Comparison of ENCODE assay signal across 1 cellular context in the genomic region with DNA sequence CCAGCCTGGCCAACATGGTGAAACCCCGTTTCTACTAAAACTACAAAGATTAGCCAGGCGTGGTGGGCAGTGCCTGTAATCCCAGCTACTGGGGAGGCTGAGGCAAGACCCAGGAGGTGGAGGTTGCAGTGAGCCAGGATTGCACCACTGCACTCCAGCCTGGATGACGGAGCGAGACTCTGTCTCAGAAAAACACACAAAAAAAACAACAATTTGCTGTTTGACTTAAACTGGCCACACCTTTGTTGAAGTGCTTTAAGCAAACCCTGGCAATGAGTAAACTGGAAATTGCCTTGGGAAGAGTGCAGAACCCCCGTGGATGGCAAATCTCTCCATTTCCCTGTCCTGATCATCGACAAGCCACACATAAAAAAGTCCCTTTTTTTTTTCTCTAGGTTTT.
TF ChIP-seq lines count a peak whose summit lies in the region.

No MANE protein-coding gene starts in this region.

TF ChIP-seq in HepG2, 621 proteins besides CTCF, POLR2A, EP300 and RAD21 (continued from another document):
- TF ChIP-seq, protein P1, sequence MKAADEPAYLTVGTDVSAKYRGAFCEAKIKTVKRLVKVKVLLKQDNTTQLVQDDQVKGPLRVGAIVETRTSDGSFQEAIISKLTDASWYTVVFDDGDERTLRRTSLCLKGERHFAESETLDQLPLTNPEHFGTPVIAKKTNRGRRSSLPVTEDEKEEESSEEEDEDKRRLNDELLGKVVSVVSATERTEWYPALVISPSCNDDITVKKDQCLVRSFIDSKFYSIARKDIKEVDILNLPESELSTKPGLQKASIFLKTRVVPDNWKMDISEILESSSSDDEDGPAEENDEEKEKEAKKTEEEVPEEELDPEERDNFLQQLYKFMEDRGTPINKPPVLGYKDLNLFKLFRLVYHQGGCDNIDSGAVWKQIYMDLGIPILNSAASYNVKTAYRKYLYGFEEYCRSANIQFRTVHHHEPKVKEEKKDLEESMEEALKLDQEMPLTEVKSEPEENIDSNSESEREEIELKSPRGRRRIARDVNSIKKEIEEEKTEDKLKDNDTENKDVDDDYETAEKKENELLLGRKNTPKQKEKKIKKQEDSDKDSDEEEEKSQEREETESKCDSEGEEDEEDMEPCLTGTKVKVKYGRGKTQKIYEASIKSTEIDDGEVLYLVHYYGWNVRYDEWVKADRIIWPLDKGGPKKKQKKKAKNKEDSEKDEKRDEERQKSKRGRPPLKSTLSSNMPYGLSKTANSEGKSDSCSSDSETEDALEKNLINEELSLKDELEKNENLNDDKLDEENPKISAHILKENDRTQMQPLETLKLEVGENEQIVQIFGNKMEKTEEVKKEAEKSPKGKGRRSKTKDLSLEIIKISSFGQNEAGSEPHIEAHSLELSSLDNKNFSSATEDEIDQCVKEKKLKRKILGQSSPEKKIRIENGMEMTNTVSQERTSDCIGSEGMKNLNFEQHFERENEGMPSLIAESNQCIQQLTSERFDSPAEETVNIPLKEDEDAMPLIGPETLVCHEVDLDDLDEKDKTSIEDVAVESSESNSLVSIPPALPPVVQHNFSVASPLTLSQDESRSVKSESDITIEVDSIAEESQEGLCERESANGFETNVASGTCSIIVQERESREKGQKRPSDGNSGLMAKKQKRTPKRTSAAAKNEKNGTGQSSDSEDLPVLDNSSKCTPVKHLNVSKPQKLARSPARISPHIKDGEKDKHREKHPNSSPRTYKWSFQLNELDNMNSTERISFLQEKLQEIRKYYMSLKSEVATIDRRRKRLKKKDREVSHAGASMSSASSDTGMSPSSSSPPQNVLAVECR (CRISPR knock-in tag; IDR thresholded peaks at IDR 0.05; ENCODE audit: borderline replicate concordance), result 0 out of 2 replicates have a peak, but pooled peaks have one; percentile 15
- TF ChIP-seq ZNF460 (CRISPR knock-in tag; IDR thresholded peaks at IDR 0.05; ENCODE audit: borderline replicate concordance) (no peak), ZNF713 (CRISPR knock-in tag; IDR thresholded peaks at IDR 0.05) (no peak)
- TF ChIP-seq, protein P2, sequence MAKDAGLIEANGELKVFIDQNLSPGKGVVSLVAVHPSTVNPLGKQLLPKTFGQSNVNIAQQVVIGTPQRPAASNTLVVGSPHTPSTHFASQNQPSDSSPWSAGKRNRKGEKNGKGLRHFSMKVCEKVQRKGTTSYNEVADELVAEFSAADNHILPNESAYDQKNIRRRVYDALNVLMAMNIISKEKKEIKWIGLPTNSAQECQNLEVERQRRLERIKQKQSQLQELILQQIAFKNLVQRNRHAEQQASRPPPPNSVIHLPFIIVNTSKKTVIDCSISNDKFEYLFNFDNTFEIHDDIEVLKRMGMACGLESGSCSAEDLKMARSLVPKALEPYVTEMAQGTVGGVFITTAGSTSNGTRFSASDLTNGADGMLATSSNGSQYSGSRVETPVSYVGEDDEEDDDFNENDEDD (CRISPR knock-in tag; IDR thresholded peaks at IDR 0.05; ENCODE audit: borderline replicate concordance), result no peak
